13 cellular contexts compared by ENCODE assay signal in genomic region chr16:73095885-73096341, GRCh38. TPM values are rescaled to one million over a fixed set of nuclear protein-coding genes. Genes with fewer than 3 reads are reported as not detected.
A peak's percentile ranks its signal among the peaks of the same experiment; 100 is the strongest.
DNase-seq lines count a peak whose midpoint lies in the region; ATAC-seq and TF ChIP-seq lines count a peak whose summit lies in the region.
"Had no signal": no experiment of that assay in that cellular context is flagged by ENCODE, and none has a peak within 500 bp of the region (broad histone marks: within the 10 kb centered on the region; RNA-seq: fewer than 3 reads in every experiment).

No MANE protein-coding gene starts in this region.

- H3K56ac ChIP-seq in H9 (ENCODE audit: insufficient read length, low read depth, low read length): no peak overlapping the region

- no peak overlapping the region for H2BK15ac ChIP-seq in H9 (ENCODE audit: low read depth, low read length)

- no peak overlapping the region for H3K4me2 ChIP-seq in H9 (ENCODE audit: insufficient read depth, insufficient read length, low read length)

- H3K9ac ChIP-seq in H9 (ENCODE audit: extremely low read depth, insufficient read length, low read length): no peak overlapping the region

- H3K4me1 Mint-ChIP-seq in activated T-helper 1 cell treated with anti-CD3 and anti-CD28 coated beads, Interleukin-12 subunit alpha, Interleukin-12 subunit beta, Interleukin-2, Interleukin-4 antibody, amounts not matched to agents 30 ng/mL and 10 ng/mL and 1 ng/mL, durations not matched to agents 14 hours and 24 hours and 36 hours (ENCODE audit: low read depth): no peaks in the 10 kb centered on the region
- peaks cover 12% of the 10 kb centered on the region for H3K4me1 Mint-ChIP-seq in CD4-positive, alpha-beta T cell (ENCODE audit: low read depth)
- H3K4me1 Mint-ChIP-seq in T-helper 17 cell: peaks cover 2% of the 10 kb centered on the region
- peaks cover 0 to 5% of the 10 kb centered on the region in 2 experiments; a peak in 1 of 4 replicates for H3K4me1 Mint-ChIP-seq in H9
- H3K4me1 Mint-ChIP-seq: activated naive CD8-positive, alpha-beta T cell treated with anti-CD3 and anti-CD28 coated beads, Interleukin-2, amount 50 U/mL, for 24 hours had no signal

- CTCF ChIA-PET in CD4-positive, alpha-beta T cell (lab: Charles Lee): no interaction called here

- no peak overlapping the region for H2BK20ac ChIP-seq in H9 (ENCODE audit: low read depth, low read length, poor library complexity, severe bottlenecking)

- no peaks in the 10 kb centered on the region for H4K20me1 ChIP-seq in H9 (ENCODE audit: control insufficient read depth, insufficient read depth, insufficient read length)

- H3K18ac ChIP-seq in H9 (ENCODE audit: insufficient read length, low read depth, low read length): no peak overlapping the region

- H3K4me3 Mint-ChIP-seq in activated T-helper 1 cell treated with anti-CD3 and anti-CD28 coated beads, Interleukin-12 subunit alpha, Interleukin-12 subunit beta, Interleukin-2, Interleukin-4 antibody, amounts not matched to agents 30 ng/mL and 10 ng/mL and 1 ng/mL, durations not matched to agents 14 hours and 24 hours and 36 hours: no peak overlapping the region
- H3K4me3 Mint-ChIP-seq in CD4-positive, alpha-beta T cell: no peak overlapping the region
- H3K4me3 Mint-ChIP-seq in T-helper 17 cell (no peak overlapping the region), H9 (no peak overlapping the region)
- H3K4me3 Mint-ChIP-seq: activated CD8-positive, alpha-beta T cell treated with anti-CD3 and anti-CD28 coated beads for 36 hours; activated naive CD8-positive, alpha-beta T cell treated with anti-CD3 and anti-CD28 coated beads, Interleukin-2, amount 50 U/mL, for 24 hours had no signal

- H2BK12ac ChIP-seq in H9 (ENCODE audit: insufficient read length, low read depth, low read length): no peak overlapping the region

- TF ChIP-seq CTCF in CD4-positive, alpha-beta T cell (IDR thresholded peaks at IDR 0.05): no peak
- TF ChIP-seq CTCF in H9 (conservative IDR thresholded peaks at IDR 0.05): no peak

- H2BK5ac ChIP-seq in H9 (ENCODE audit: insufficient read length, low read length): no peak overlapping the region

- H3K27ac ChIP-seq in CD4-positive, alpha-beta T cell (ENCODE audit: low read depth, low read length): no peak overlapping the region
- H3K27ac ChIP-seq in H9 (ENCODE audit: insufficient read length, low read depth, low read length): no peak overlapping the region
- H3K27ac ChIP-seq: neutrophil had no signal

- H4K5ac ChIP-seq in H9 (ENCODE audit: insufficient read length, low read depth, low read length): no peak overlapping the region

- H3K27ac Mint-ChIP-seq in activated T-helper 1 cell treated with anti-CD3 and anti-CD28 coated beads, Interleukin-12 subunit alpha, Interleukin-12 subunit beta, Interleukin-2, Interleukin-4 antibody, amounts not matched to agents 30 ng/mL and 10 ng/mL and 1 ng/mL, durations not matched to agents 14 hours and 24 hours and 36 hours: no peak overlapping the region
- H3K27ac Mint-ChIP-seq in CD4-positive, alpha-beta T cell: no peak overlapping the region
- H3K27ac Mint-ChIP-seq in T-helper 17 cell (no peak overlapping the region), H9 (no peak overlapping the region)
- H3K27ac Mint-ChIP-seq: activated CD8-positive, alpha-beta T cell treated with anti-CD3 and anti-CD28 coated beads for 36 hours; activated naive CD8-positive, alpha-beta T cell treated with anti-CD3 and anti-CD28 coated beads, Interleukin-2, amount 50 U/mL, for 24 hours had no signal

- H3K14ac ChIP-seq in H9 (ENCODE audit: insufficient read depth, low read length): no peak overlapping the region

- H3K9me3 ChIP-seq in CD4-positive, alpha-beta T cell (ENCODE audit: control insufficient read depth, low read length): no peaks in the 10 kb centered on the region
- no peaks in the 10 kb centered on the region for H3K9me3 ChIP-seq in T-helper 17 cell (ENCODE audit: control insufficient read depth, low read length, poor library complexity, severe bottlenecking)
- no peaks in the 10 kb centered on the region for H3K9me3 ChIP-seq in H9 (ENCODE audit: control insufficient read depth, low read depth, low read length)
- H3K9me3 ChIP-seq: neutrophil had no signal

- H3K27me3 ChIP-seq in CD4-positive, alpha-beta T cell (ENCODE audit: control insufficient read depth, insufficient read depth, low read length): no peaks in the 10 kb centered on the region
- H3K27me3 ChIP-seq in H9 (ENCODE audit: insufficient read depth, low read length): no peaks in the 10 kb centered on the region
- H3K27me3 ChIP-seq: neutrophil had no signal

- no peak overlapping the region for H3T11ph ChIP-seq in H9 (ENCODE audit: low read length)

- no peaks in the 10 kb centered on the region for H3K9me3 Mint-ChIP-seq in activated T-helper 1 cell treated with anti-CD3 and anti-CD28 coated beads, Interleukin-12 subunit alpha, Interleukin-12 subunit beta, Interleukin-2, Interleukin-4 antibody, amounts not matched to agents 30 ng/mL and 10 ng/mL and 1 ng/mL, durations not matched to agents 14 hours and 24 hours and 36 hours
- no peaks in the 10 kb centered on the region for H3K9me3 Mint-ChIP-seq in CD4-positive, alpha-beta T cell
- no peaks in the 10 kb centered on the region for H3K9me3 Mint-ChIP-seq in H9
- H3K9me3 Mint-ChIP-seq: activated CD8-positive, alpha-beta T cell treated with anti-CD3 and anti-CD28 coated beads for 36 hours; activated naive CD8-positive, alpha-beta T cell treated with anti-CD3 and anti-CD28 coated beads, Interleukin-2, amount 50 U/mL, for 24 hours had no signal

- H3K27me3 Mint-ChIP-seq in activated T-helper 1 cell treated with anti-CD3 and anti-CD28 coated beads, Interleukin-12 subunit alpha, Interleukin-12 subunit beta, Interleukin-2, Interleukin-4 antibody, amounts not matched to agents 30 ng/mL and 10 ng/mL and 1 ng/mL, durations not matched to agents 14 hours and 24 hours and 36 hours (ENCODE audit: insufficient read depth): no peaks in the 10 kb centered on the region
- H3K27me3 Mint-ChIP-seq in CD4-positive, alpha-beta T cell: no peaks in the 10 kb centered on the region
- H3K27me3 Mint-ChIP-seq in T-helper 17 cell: peaks cover 4% of the 10 kb centered on the region
- H3K27me3 Mint-ChIP-seq in H9 (ENCODE audit: low read depth): peaks cover 17% of the 10 kb centered on the region
- H3K27me3 Mint-ChIP-seq: activated CD8-positive, alpha-beta T cell treated with anti-CD3 and anti-CD28 coated beads for 36 hours; activated naive CD8-positive, alpha-beta T cell treated with anti-CD3 and anti-CD28 coated beads, Interleukin-2, amount 50 U/mL, for 24 hours had no signal

- intact Hi-C loops in activated T-helper 1 cell treated with anti-CD3 and anti-CD28 coated beads, Interleukin-12 subunit alpha, Interleukin-12 subunit beta, Interleukin-2, Interleukin-4 antibody, amounts not matched to agents 30 ng/mL and 10 ng/mL and 1 ng/mL, durations not matched to agents 14 hours and 24 hours and 36 hours (cut with micrococcal nuclease): no loop called here
- intact Hi-C loops in CD4-positive, alpha-beta T cell (cut with DNase I, micrococcal nuclease): no loop called here

- H2AK5ac ChIP-seq in H9 (ENCODE audit: insufficient read length, low read length): no peak overlapping the region

- no peaks in the 10 kb centered on the region for H3K79me2 ChIP-seq in H9 (ENCODE audit: insufficient read depth, low read length)

- peak; percentile 14 for DNase-seq in DMS153 (lab: John Stamatoyannopoulos, UW)
- DNase-seq in NCI-H146 (lab: John Stamatoyannopoulos, UW): peak; percentile 10
- peak; percentile 98 for DNase-seq in SK-N-DZ (ENCODE audit: low spot score)
- peak; percentile 18 for DNase-seq in myocyte (ENCODE audit: low read depth)
- no peak for DNase-seq in activated T-helper 1 cell treated with anti-CD3 and anti-CD28 coated beads, Interleukin-12 subunit alpha, Interleukin-12 subunit beta, Interleukin-2, Interleukin-4 antibody, amounts not matched to agents 30 ng/mL and 10 ng/mL and 1 ng/mL, durations not matched to agents 14 hours and 24 hours and 36 hours (ENCODE audit: low spot score)
- no peak for DNase-seq in CD4-positive, alpha-beta T cell
- no peak for DNase-seq in T-helper 17 cell
- no peak for DNase-seq in H9
- DNase-seq: activated CD8-positive, alpha-beta T cell treated with anti-CD3 and anti-CD28 coated beads for 36 hours; activated naive CD8-positive, alpha-beta T cell treated with anti-CD3 and anti-CD28 coated beads, Interleukin-2, amount 50 U/mL, for 24 hours; Kasumi-1; RPMI8226 had no signal

- no peak for ATAC-seq in CD4-positive, alpha-beta T cell (ENCODE audit: poor library complexity)
- ATAC-seq in T-helper 17 cell: no peak
- ATAC-seq: activated CD8-positive, alpha-beta T cell treated with anti-CD3 and anti-CD28 coated beads for 36 hours; activated naive CD8-positive, alpha-beta T cell treated with anti-CD3 and anti-CD28 coated beads, Interleukin-2, amount 50 U/mL, for 24 hours had no signal

- no peak overlapping the region for H2AFZ ChIP-seq in H9 (ENCODE audit: low read length)

- no peak overlapping the region for H3K4ac ChIP-seq in H9 (ENCODE audit: low read depth, low read length)

- no peak overlapping the region for H3K23ac ChIP-seq in H9 (ENCODE audit: insufficient read length, low read depth, low read length)

- no peaks in the 10 kb centered on the region for H3K36me3 Mint-ChIP-seq in activated T-helper 1 cell treated with anti-CD3 and anti-CD28 coated beads, Interleukin-12 subunit alpha, Interleukin-12 subunit beta, Interleukin-2, Interleukin-4 antibody, amounts not matched to agents 30 ng/mL and 10 ng/mL and 1 ng/mL, durations not matched to agents 14 hours and 24 hours and 36 hours (ENCODE audit: low read depth)
- H3K36me3 Mint-ChIP-seq in CD4-positive, alpha-beta T cell (ENCODE audit: low read depth): no peaks in the 10 kb centered on the region
- H3K36me3 Mint-ChIP-seq in T-helper 17 cell (ENCODE audit: low read depth) (no peaks in the 10 kb centered on the region), H9 (ENCODE audit: insufficient read depth in 1 of 3, low read depth in 3 of 3) (no peaks in the 10 kb centered on the region)

- no peak overlapping the region for H4K91ac ChIP-seq in H9 (ENCODE audit: insufficient read length, low read depth, low read length)

- H2BK120ac ChIP-seq in H9 (ENCODE audit: low read depth, low read length, poor library complexity, severe bottlenecking): no peak overlapping the region

- no peaks in the 10 kb centered on the region for H3K23me2 ChIP-seq in H9 (ENCODE audit: insufficient read length, low read depth, low read length, poor library complexity, severe bottlenecking)

- H4K8ac ChIP-seq in H9 (replicated peaks; ENCODE audit: insufficient read length, low read depth, low read length): no peak overlapping the region

- H3K4me1 ChIP-seq in H9 (ENCODE audit: insufficient read depth, low read length): no peaks in the 10 kb centered on the region

- no peaks in the 10 kb centered on the region for H3K79me1 ChIP-seq in H9 (ENCODE audit: insufficient read depth, low read depth, low read length, poor library complexity, severe bottlenecking)

- POLR2A ChIA-PET in CD4-positive, alpha-beta T cell (lab: Charles Lee): no interaction called here

- no CpG with 5 or more reads among the region's 7 CpGs for WGBS in H9 (ENCODE audit: extremely low coverage, insufficient read length, low lambda C conversion rate)

RNA-seq across cellular contexts. Expression of gene ZFHX3, which starts 48.0 kb away (rescaled TPM):
- polyA plus RNA-seq in SK-N-DZ (2014; cell fraction: cytosol; rRNA removed): 4.9 and 5.5 TPM in 2 replicates
- 3.0 and 7.3 TPM in 2 replicates for polyA plus RNA-seq in SK-N-DZ (2014; cell fraction: nucleus; rRNA removed)
- total RNA-seq in myocyte: 3.6 and 4.1 TPM in 2 replicates
- polyA plus RNA-seq in myocyte (2012): 8.1 TPM
- total RNA-seq in activated T-helper 1 cell treated with anti-CD3 and anti-CD28 coated beads, Interleukin-12 subunit alpha, Interleukin-12 subunit beta, Interleukin-2, Interleukin-4 antibody, amounts not matched to agents 30 ng/mL and 10 ng/mL and 1 ng/mL, durations not matched to agents 14 hours and 24 hours and 36 hours: 0.34 TPM in 2 replicates
- total RNA-seq in CD4-positive, alpha-beta T cell: under 1 TPM; 0.63 to 0.64 TPM
- total RNA-seq in T-helper 17 cell: 1 to 10 TPM in 1 of 2 donors, under 1 TPM in 1; 0.94 to 2.2 TPM
- 1.1 and 1.5 TPM in 2 replicates for total RNA-seq in H9 (2021)

Comparison
In these comparisons a context has a peak if more than half of its experiments do, and no peak if none do; other contexts are left out.
1. DNase-seq: peak in DMS153 (single experiment), NCI-H146 (single experiment), SK-N-DZ (single experiment) and myocyte (single experiment); none in activated T-helper 1 cell treated with anti-CD3 and anti-CD28 coated beads, Interleukin-12 subunit alpha, Interleukin-12 subunit beta, Interleukin-2, Interleukin-4 antibody, amounts not matched to agents 30 ng/mL and 10 ng/mL and 1 ng/mL, durations not matched to agents 14 hours and 24 hours and 36 hours (single experiment), CD4-positive, alpha-beta T cell (0 of 10), T-helper 17 cell (0 of 3) and H9 (single experiment).